In genomic region chr5:53856491-53856890, GRCh38 we compare ENCODE assay signal across 30 cellular contexts.
"Had no signal": no experiment of that assay in that cellular context is flagged by ENCODE, and none has a peak within 500 bp of the region (broad histone marks: within the 10 kb centered on the region; RNA-seq: fewer than 3 reads in every experiment).

No MANE protein-coding gene starts in this region.

- H3K4me3 ChIP-seq: ovary, psoas muscle, right lobe of liver, sigmoid colon, stomach, thoracic aorta, thyroid gland, tibial nerve, upper lobe of right lung, uterus had no signal

- H3K27me3 Mint-ChIP-seq: progenitor cell of endocrine pancreas, type B pancreatic cell had no signal

- H3K4me1 Mint-ChIP-seq: naive thymus-derived CD8-positive, alpha-beta T cell; nephron progenitor cell; neural crest cell; stimulated activated effector memory CD8-positive, alpha-beta T cell treated with anti-CD3 and anti-CD28 coated beads, Interleukin-12 subunit alpha, Interleukin-12 subunit beta, amount 100 ng/mL, for 72 hours; stimulated activated naive B cell treated with anti-CD40 and anti-IgM and Interleukin-4, amounts not matched to agents 10 μg/mL and 1 μg/mL and 100 μg/mL, for 72 hours had no signal

- H3K9me3 ChIP-seq: psoas muscle, right lobe of liver, thyroid gland, upper lobe of right lung had no signal

- H3K4me3 Mint-ChIP-seq: naive thymus-derived CD8-positive, alpha-beta T cell; natural killer cell treated with Interleukin-12 subunit alpha and Interleukin-12 subunit beta and Interleukin-15 and Interleukin-18, amount 100 ng/mL, for 72 hours; nephron progenitor cell; neural crest cell; stimulated activated effector memory CD8-positive, alpha-beta T cell treated with anti-CD3 and anti-CD28 coated beads, Interleukin-12 subunit alpha, Interleukin-12 subunit beta, amount 100 ng/mL, for 72 hours; stimulated activated naive B cell treated with anti-CD40 and anti-IgM and Interleukin-4, amounts not matched to agents 10 μg/mL and 1 μg/mL and 100 μg/mL, for 72 hours; stimulated activated naive CD8-positive, alpha-beta T cell treated with anti-CD3 and anti-CD28 coated beads, Interleukin-15, Interleukin-2, amounts not matched to agents 100 ng/mL and 50 ng/mL, for 24 hours; type B pancreatic cell had no signal

- H3K36me3 ChIP-seq: neutrophil, ovary, right lobe of liver, sigmoid colon, stomach, thoracic aorta, thyroid gland, tibial nerve, upper lobe of right lung, uterus had no signal

- ATAC-seq: naive thymus-derived CD8-positive, alpha-beta T cell; natural killer cell treated with Interleukin-12 subunit alpha and Interleukin-12 subunit beta and Interleukin-15 and Interleukin-18, amount 100 ng/mL, for 72 hours; psoas muscle; right cardiac atrium; right lobe of liver; stimulated activated effector memory CD8-positive, alpha-beta T cell treated with anti-CD3 and anti-CD28 coated beads, Interleukin-12 subunit alpha, Interleukin-12 subunit beta, amount 100 ng/mL, for 72 hours; stimulated activated naive B cell treated with anti-CD40 and anti-IgM and Interleukin-4, amounts not matched to agents 10 μg/mL and 1 μg/mL and 100 μg/mL, for 72 hours; upper lobe of right lung had no signal

- H3K79me2 ChIP-seq: parathyroid adenoma had no signal

- H3K27me3 ChIP-seq: neutrophil, ovary, right lobe of liver, sigmoid colon, stomach, thyroid gland, tibial nerve, upper lobe of right lung, uterus had no signal

- H3K36me3 Mint-ChIP-seq: natural killer cell treated with Interleukin-12 subunit alpha and Interleukin-12 subunit beta and Interleukin-15 and Interleukin-18, amount 100 ng/mL, for 72 hours; stimulated activated effector memory CD8-positive, alpha-beta T cell treated with anti-CD3 and anti-CD28 coated beads, Interleukin-12 subunit alpha, Interleukin-12 subunit beta, amount 100 ng/mL, for 72 hours; type B pancreatic cell had no signal

- H3K4me1 ChIP-seq: parathyroid adenoma, psoas muscle, right lobe of liver, sigmoid colon, stomach, thyroid gland, tibial nerve, upper lobe of right lung, uterus had no signal

- H3K27ac Mint-ChIP-seq: naive thymus-derived CD8-positive, alpha-beta T cell; natural killer cell treated with Interleukin-12 subunit alpha and Interleukin-12 subunit beta and Interleukin-15 and Interleukin-18, amount 100 ng/mL, for 72 hours; nephron progenitor cell; progenitor cell of endocrine pancreas; stimulated activated effector memory CD8-positive, alpha-beta T cell treated with anti-CD3 and anti-CD28 coated beads, Interleukin-12 subunit alpha, Interleukin-12 subunit beta, amount 100 ng/mL, for 72 hours; stimulated activated naive B cell treated with anti-CD40 and anti-IgM and Interleukin-4, amounts not matched to agents 10 μg/mL and 1 μg/mL and 100 μg/mL, for 72 hours; stimulated activated naive CD8-positive, alpha-beta T cell treated with anti-CD3 and anti-CD28 coated beads, Interleukin-15, Interleukin-2, amounts not matched to agents 100 ng/mL and 50 ng/mL, for 24 hours; type B pancreatic cell had no signal

- FAIRE-seq: small intestine had no signal

- H3K27ac ChIP-seq: neutrophil, ovary, parathyroid adenoma, psoas muscle, right lobe of liver, sigmoid colon, stomach, thoracic aorta, thyroid gland, tibial nerve, upper lobe of right lung, uterus had no signal

- DNase-seq: naive thymus-derived CD8-positive, alpha-beta T cell; nephron progenitor cell; nucleus accumbens; ovary; posterior cingulate gyrus; psoas muscle; right cardiac atrium; right lobe of liver; sigmoid colon; small intestine; stimulated activated CD4-positive, alpha-beta T cell treated with anti-CD3 and anti-CD28 coated beads, Interleukin-15, amount 100 ng/mL, for 24 hours; stimulated activated CD4-positive, alpha-beta T cell treated with anti-CD3 and anti-CD28 coated beads, Interleukin-2, amount 100 ng/mL, for 24 hours; stimulated activated CD4-positive, alpha-beta T cell treated with anti-CD3 and anti-CD28 coated beads, Interleukin-2, amount 100 ng/mL, for 48 hours; stimulated activated CD4-positive, alpha-beta T cell treated with anti-CD3 and anti-CD28 coated beads, Interleukin-4, amount 100 ng/mL, for 24 hours; stimulated activated naive B cell treated with anti-CD40 and anti-IgM and Interleukin-4, amounts not matched to agents 10 μg/mL and 1 μg/mL and 100 μg/mL, for 72 hours; stimulated activated naive CD4-positive, alpha-beta T cell treated with Interleukin-2 at 50 U/mL for 16 hours; stomach; thyroid gland; upper lobe of right lung; uterus had no signal

- H2AFZ ChIP-seq: parathyroid adenoma had no signal
